In the genomic region with DNA sequence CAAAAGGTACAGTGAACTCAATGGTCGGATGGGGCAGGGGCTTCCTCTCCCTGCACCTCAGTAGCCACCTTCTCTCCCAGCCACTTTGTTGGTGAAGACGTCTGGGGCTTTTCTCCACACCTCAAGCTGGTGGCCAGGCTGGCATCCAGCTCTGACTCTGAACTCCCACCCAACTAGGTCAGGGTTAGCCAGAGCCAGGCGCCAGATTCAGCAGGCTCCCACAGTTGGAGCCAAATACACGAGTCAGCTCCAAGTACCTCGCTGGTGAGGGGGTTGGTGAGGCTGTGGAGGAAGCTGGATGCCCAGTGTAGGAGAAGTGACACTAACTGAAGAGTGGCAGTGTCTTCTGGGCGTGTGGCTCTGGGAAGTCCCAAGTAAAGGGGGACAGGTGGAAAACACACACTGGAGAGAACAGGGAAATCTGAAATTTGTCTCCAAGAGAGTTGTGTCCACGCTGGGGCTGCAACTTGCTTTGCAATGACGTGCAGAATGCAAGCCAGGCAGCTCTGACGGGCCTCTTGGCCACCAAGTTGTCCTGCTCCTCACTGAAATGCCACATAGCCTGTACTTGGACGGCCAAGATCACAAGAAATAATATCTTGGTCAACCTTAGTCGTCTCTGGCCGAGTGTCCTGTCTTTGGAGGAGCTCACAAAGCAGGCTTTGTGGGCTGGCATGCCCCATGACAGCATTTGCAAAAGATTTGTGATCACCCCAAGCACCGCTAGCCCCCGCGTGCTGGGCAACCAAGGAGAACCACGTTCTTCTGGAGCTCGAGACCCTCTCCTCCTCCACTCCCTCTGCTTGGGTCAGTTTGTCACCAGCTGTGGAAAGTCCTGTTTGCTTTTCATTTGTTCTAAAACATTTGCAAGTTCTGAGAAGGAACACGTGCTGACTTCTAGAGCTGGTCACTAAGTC, we compare ENCODE assay signal across 16 cellular contexts. TPM values are rescaled to one million over a fixed set of nuclear protein-coding genes. Genes with fewer than 3 reads are reported as not detected.
DNase-seq lines count a peak whose midpoint lies in the region; ATAC-seq, FAIRE-seq and TF ChIP-seq lines count a peak whose summit lies in the region.
"Had no signal": no experiment of that assay in that cellular context is flagged by ENCODE, and none has a peak within 500 bp of the region (broad histone marks: within the 10 kb centered on the region; RNA-seq: fewer than 3 reads in every experiment).

No MANE protein-coding gene starts in this region.

- H3K27me3 ChIP-seq in naive thymus-derived CD4-positive, alpha-beta T cell (ENCODE audit: control insufficient read depth in 2 of 2, insufficient read depth in 2 of 2, low read length in 2 of 2), result no peaks in the 10 kb centered on the region
- H3K27me3 ChIP-seq: ascending aorta, right lobe of liver, SJSA1 had no signal

- H3K27ac ChIP-seq in naive thymus-derived CD4-positive, alpha-beta T cell (ENCODE audit: low read depth, low read length), result no peak overlapping the region
- H3K27ac ChIP-seq: right lobe of liver, SJSA1 had no signal

- peaks cover 0 to 19% (median 5%) of the 10 kb centered on the region in 5 donors for H3K36me3 Mint-ChIP-seq in naive thymus-derived CD4-positive, alpha-beta T cell

- peaks cover 0 to 3% (median 0%) of the 10 kb centered on the region in 11 donors for H3K9me3 Mint-ChIP-seq in naive thymus-derived CD4-positive, alpha-beta T cell

- no peak for TF ChIP-seq CTCF in foreskin fibroblast (IDR thresholded peaks at IDR 0.05; ENCODE audit: low read depth, low read length)

- DNase-seq in EL, result peak; percentile 34
- peak; percentile 30 for DNase-seq in RCC 7860 (ENCODE audit: low spot score)
- DNase-seq in foreskin fibroblast, result peak; percentile 35 to 59
- no peak for DNase-seq in naive thymus-derived CD4-positive, alpha-beta T cell
- DNase-seq in NOMO-1 treated with dmso at 0.1 percent for 144 hours (lab: John Stamatoyannopoulos, UW; ENCODE audit: unreplicated experiment), result no peak
- DNase-seq in NCI-H1930 (lab: John Stamatoyannopoulos, UW), result no peak
- DNase-seq: activated CD4-positive, alpha-beta T cell treated with anti-CD3 and anti-CD28 coated beads for 36 hours; activated gamma-delta T cell treated with Interleukin-2 at 50 U/mL for 16 hours; Caco-2; NCI-H2029 treated with DMSO at 0.1 percent for 48 hours; NCI-H510A treated with DMSO at 0.1 percent for 48 hours; right lobe of liver had no signal

- no peaks in the 10 kb centered on the region for H3K4me1 ChIP-seq in naive thymus-derived CD4-positive, alpha-beta T cell (ENCODE audit: control insufficient read depth in 2 of 2, insufficient read depth in 2 of 2, low read length in 2 of 2)
- H3K4me1 ChIP-seq: Caco-2, right lobe of liver had no signal

- no peak overlapping the region for H3K27ac Mint-ChIP-seq in naive thymus-derived CD4-positive, alpha-beta T cell
- H3K27ac Mint-ChIP-seq: activated CD4-positive, alpha-beta T cell treated with anti-CD3 and anti-CD28 coated beads for 36 hours had no signal

- H3K4me3 Mint-ChIP-seq in naive thymus-derived CD4-positive, alpha-beta T cell, result no peak overlapping the region
- H3K4me3 Mint-ChIP-seq: activated CD4-positive, alpha-beta T cell treated with anti-CD3 and anti-CD28 coated beads for 36 hours had no signal

- intact Hi-C loops in naive thymus-derived CD4-positive, alpha-beta T cell (cut with micrococcal nuclease), result no loop called here

- no peaks in the 10 kb centered on the region for H3K9me3 ChIP-seq in naive thymus-derived CD4-positive, alpha-beta T cell (ENCODE audit: control insufficient read depth in 2 of 3, low read length in 3 of 3)
- H3K9me3 ChIP-seq: ascending aorta, Caco-2, right lobe of liver, SJSA1 had no signal

- POLR2A ChIA-PET in naive thymus-derived CD4-positive, alpha-beta T cell (lab: Charles Lee), result no interaction called here

- no peak overlapping the region for H3K4me3 ChIP-seq in foreskin fibroblast (ENCODE audit: low read depth in 1 of 2, low read length in 2 of 2)
- H3K4me3 ChIP-seq in naive thymus-derived CD4-positive, alpha-beta T cell (ENCODE audit: low read length), result no peak overlapping the region
- H3K4me3 ChIP-seq: right lobe of liver, SJSA1 had no signal

- FAIRE-seq in RCC 7860 (lab: Jason Lieb, UNC), result no peak

- peak; percentile 21 for ATAC-seq in naive thymus-derived CD4-positive, alpha-beta T cell
- no peak for ATAC-seq in HG02588 (IDR thresholded peaks at IDR 0.05; ENCODE audit: unreplicated experiment)
- no peak for ATAC-seq in GM19455 (IDR thresholded peaks at IDR 0.05; ENCODE audit: unreplicated experiment)
- ATAC-seq: activated CD4-positive, alpha-beta T cell treated with anti-CD3 and anti-CD28 coated beads for 36 hours; right lobe of liver had no signal

- H3K27me3 Mint-ChIP-seq in naive thymus-derived CD4-positive, alpha-beta T cell, result no peaks in the 10 kb centered on the region
- H3K27me3 Mint-ChIP-seq: activated CD4-positive, alpha-beta T cell treated with anti-CD3 and anti-CD28 coated beads for 36 hours had no signal

- CTCF ChIA-PET in naive thymus-derived CD4-positive, alpha-beta T cell (lab: Charles Lee), result interaction anchor here (0.6 kb wide), 1 partner anchor 30 kb away, joined by 3 read pairs; no protein-coding TSS in a partner anchor

- H3K4me1 Mint-ChIP-seq in naive thymus-derived CD4-positive, alpha-beta T cell, result peaks cover 18 to 65% (median 49%) of the 10 kb centered on the region in 7 donors

- H3K36me3 ChIP-seq in naive thymus-derived CD4-positive, alpha-beta T cell (ENCODE audit: control insufficient read depth in 2 of 3, insufficient read depth in 3 of 3, low read length in 3 of 3), result no peaks in the 10 kb centered on the region
- H3K36me3 ChIP-seq: ascending aorta, right lobe of liver had no signal

RNA-seq across cellular contexts. Expression of gene SLC7A1, which starts 18.1 kb away (rescaled TPM):
- 10 to 100 TPM; 12.2 to 63.8 (median 28.2) TPM for total RNA-seq in naive thymus-derived CD4-positive, alpha-beta T cell
- polyA plus RNA-seq in naive thymus-derived CD4-positive, alpha-beta T cell, result 1 to 10 TPM; 4.9 to 5.8 TPM

Comparison
In these comparisons a context has a peak if more than half of its experiments do, and no peak if none do; other contexts are left out.
1. DNase-seq: peak in EL (single experiment), RCC 7860 (single experiment) and foreskin fibroblast (2 of 2); none in naive thymus-derived CD4-positive, alpha-beta T cell (0 of 9), NOMO-1 treated with dmso at 0.1 percent for 144 hours (single experiment) and NCI-H1930 (0 of 2).